25 cellular contexts compared by ENCODE assay signal in genomic region chr3:118126751-118127150, GRCh38.
"Had no signal": no experiment of that assay in that cellular context is flagged by ENCODE, and none has a peak within 500 bp of the region (broad histone marks: within the 10 kb centered on the region; RNA-seq: fewer than 3 reads in every experiment).

No MANE protein-coding gene starts in this region.

- H2AFZ ChIP-seq: neural progenitor cell, parathyroid adenoma had no signal

- DNase-seq: natural killer cell; occipital lobe; ovary; posterior cingulate gyrus; psoas muscle; right cardiac atrium; right lobe of liver; sigmoid colon; small intestine; stimulated activated CD4-positive, alpha-beta T cell treated with anti-CD3 and anti-CD28 coated beads, Interleukin-15, amount 100 ng/mL, for 24 hours; stimulated activated CD4-positive, alpha-beta T cell treated with anti-CD3 and anti-CD28 coated beads, Interleukin-2, amount 100 ng/mL, for 24 hours; stimulated activated CD4-positive, alpha-beta T cell treated with anti-CD3 and anti-CD28 coated beads, Interleukin-2, amount 100 ng/mL, for 48 hours; stimulated activated CD4-positive, alpha-beta T cell treated with anti-CD3 and anti-CD28 coated beads, Interleukin-4, amount 100 ng/mL, for 24 hours; stimulated activated naive B cell treated with anti-CD40 and anti-IgM and Interleukin-4, amounts not matched to agents 10 μg/mL and 1 μg/mL and 100 μg/mL, for 72 hours; stimulated activated naive CD4-positive, alpha-beta T cell treated with Interleukin-2 at 50 U/mL for 16 hours; stomach; thyroid gland; trophoblast cell; upper lobe of left lung had no signal

- H3K27me3 ChIP-seq: neural progenitor cell, ovary, right lobe of liver, sigmoid colon, stomach, thyroid gland, tibial nerve, upper lobe of left lung, vagina had no signal

- H3K4me2 ChIP-seq: neural progenitor cell had no signal

- H3K36me3 ChIP-seq: neural progenitor cell, ovary, right lobe of liver, sigmoid colon, stomach, thoracic aorta, thyroid gland, tibial nerve, upper lobe of left lung, vagina had no signal

- H3K9me3 ChIP-seq: ovary, psoas muscle, right lobe of liver, sigmoid colon, stomach, thoracic aorta, thyroid gland, tibial nerve, upper lobe of left lung, vagina had no signal

- H3K4me1 ChIP-seq: neural progenitor cell, parathyroid adenoma, psoas muscle, right lobe of liver, sigmoid colon, stomach, thyroid gland, tibial nerve, upper lobe of left lung, vagina had no signal

- H3K4me3 ChIP-seq: neural progenitor cell, ovary, psoas muscle, right lobe of liver, sigmoid colon, stomach, thoracic aorta, thyroid gland, tibial nerve, upper lobe of left lung, vagina had no signal

- H3K9ac ChIP-seq: neural progenitor cell, parathyroid adenoma had no signal

- ATAC-seq: natural killer cell; psoas muscle; right cardiac atrium; right lobe of liver; stimulated activated effector memory CD8-positive, alpha-beta T cell treated with anti-CD3 and anti-CD28 coated beads, Interleukin-12 subunit alpha, Interleukin-12 subunit beta, amount 100 ng/mL, for 72 hours; stimulated activated naive B cell treated with anti-CD40 and anti-IgM and Interleukin-4, amounts not matched to agents 10 μg/mL and 1 μg/mL and 100 μg/mL, for 72 hours had no signal

- H3K79me2 ChIP-seq: parathyroid adenoma had no signal

- H3K27ac ChIP-seq: neural progenitor cell, ovary, parathyroid adenoma, psoas muscle, right lobe of liver, sigmoid colon, stomach, thoracic aorta, thyroid gland, tibial nerve, upper lobe of left lung, vagina had no signal
